In the genomic region with DNA sequence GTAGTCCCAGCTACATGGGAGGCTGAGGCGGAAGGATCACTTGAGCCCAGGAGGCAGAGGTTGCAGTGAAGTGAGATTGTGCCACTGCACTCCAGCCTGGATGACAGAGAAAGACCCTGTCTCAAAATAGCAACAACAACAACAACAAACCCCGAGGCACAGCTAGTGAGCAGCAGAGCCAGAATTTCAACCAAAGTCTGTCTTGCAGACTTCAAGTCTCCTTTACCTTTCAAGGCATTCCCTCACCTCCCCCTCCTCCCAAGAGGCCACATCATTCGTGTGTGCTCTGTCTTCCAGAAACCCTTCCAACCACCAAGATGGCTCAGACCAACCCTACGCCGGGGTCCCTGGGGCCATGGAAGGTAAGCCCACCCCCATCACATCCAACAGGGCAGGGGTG, we compare ENCODE assay signal across 29 cellular contexts. TPM values are rescaled to one million over a fixed set of nuclear protein-coding genes. Genes with fewer than 3 reads are reported as not detected.
"Had no signal": no experiment of that assay in that cellular context is flagged by ENCODE, and none has a peak within 500 bp of the region (broad histone marks: within the 10 kb centered on the region; RNA-seq: fewer than 3 reads in every experiment).

No MANE protein-coding gene starts in this region.

- H3K4me1 ChIP-seq: breast epithelium had no signal

- H3K27me3 ChIP-seq: adrenal gland, body of pancreas, breast epithelium, SJCRH30 had no signal

- DNase-seq: activated CD4-positive, alpha-beta T cell treated with anti-CD3 and anti-CD28 coated beads, Interleukin-2, amount 10 ng/mL, durations not matched to agents 24 days and 14 days; activated CD4-positive, alpha-beta T cell treated with anti-CD3 and anti-CD28 coated beads, Interleukin-2, amount 50 U/mL, for 4 hours; activated CD8-positive, alpha-beta T cell treated with anti-CD3 and anti-CD28 coated beads for 36 hours; activated effector memory CD4-positive, alpha-beta T cell treated with anti-CD3 and anti-CD28 coated beads, Interleukin-2, amount 50 U/mL, for 16 hours; activated naive CD4-positive, alpha-beta T cell; activated T-cell treated with anti-CD3 and anti-CD28 coated beads, Interleukin-2, amount 50 U/mL, for 1 hour; activated T-cell treated with anti-CD3 and anti-CD28 coated beads, Interleukin-2, amount 50 U/mL, for 72 hours; adrenal gland; body of pancreas; NCI-H1092 treated with DMSO at 0.1 percent for 48 hours; NCI-H1417; NCI-H146; NCI-H187; NCI-H2029 treated with DMSO at 0.1 percent for 48 hours; NCI-H2107; NCI-H2171; NCI-H446; NCI-H524; SHP77; SJCRH30; SK-N-SH had no signal

- H3K4me3 ChIP-seq: adrenal gland, body of pancreas, breast epithelium, SJCRH30 had no signal

- H3K4me2 ChIP-seq: SK-N-SH had no signal

- H3K9me3 ChIP-seq: adrenal gland, body of pancreas, breast epithelium, SJCRH30, SK-N-SH had no signal

- H3K36me3 ChIP-seq: adrenal gland, breast epithelium, SJCRH30 had no signal

- H3K9ac ChIP-seq: SK-N-SH had no signal

- H3K27ac ChIP-seq: adrenal gland, body of pancreas, breast epithelium, SJCRH30 had no signal

RNA-seq across cellular contexts. Expression of gene CRYBA1, which starts 2.2 kb away (rescaled TPM):
- total RNA-seq: activated CD4-positive, alpha-beta T cell treated with anti-CD3 and anti-CD28 coated beads, Interleukin-2, amount 10 ng/mL, durations not matched to agents 24 days and 14 days; activated CD8-positive, alpha-beta memory T cell treated with anti-CD3 and anti-CD28 coated beads for 36 hours; activated CD8-positive, alpha-beta T cell treated with anti-CD3 and anti-CD28 coated beads for 36 hours; activated naive CD4-positive, alpha-beta T cell treated with anti-CD3 and anti-CD28 coated beads, Interleukin-2, amount 50 U/mL, for 72 hours; activated T-cell treated with anti-CD3 and anti-CD28 coated beads, Interleukin-2, amount 50 U/mL, for 72 hours; activated T-helper 17 cell treated with anti-CD3 and anti-CD28 coated beads, Interleukin-2, amount 50 U/mL, for 72 hours; adrenal gland; astrocyte; body of pancreas; breast epithelium; cardiac septum; M059J; RPMI7951; SJCRH30 had no signal
- polyA plus RNA-seq: adrenal gland, SK-N-SH had no signal
